In the genomic region with DNA sequence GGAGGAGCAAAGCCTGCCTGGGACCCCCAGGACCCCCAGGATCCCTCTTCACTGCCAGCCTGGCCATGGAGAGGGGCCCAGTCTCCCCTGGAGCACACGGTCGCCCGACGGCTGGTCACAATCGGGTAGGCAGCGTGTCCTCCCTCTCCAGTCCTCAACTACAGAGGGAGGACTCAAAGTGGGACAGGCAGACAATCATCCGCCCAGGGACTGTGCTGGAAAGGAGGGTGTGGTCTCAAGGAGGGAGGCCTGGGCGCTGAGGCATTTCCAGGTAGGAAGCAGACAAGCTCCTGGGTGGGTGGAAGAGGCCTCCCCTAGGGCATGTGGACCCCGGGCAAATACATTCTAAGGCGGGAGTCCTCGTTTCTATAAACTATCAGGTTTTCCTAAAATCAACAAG, we compare ENCODE assay signal across 14 cellular contexts.
A peak's percentile ranks its signal among the peaks of the same experiment; 100 is the strongest.
DNase-seq lines count a peak whose midpoint lies in the region; TF ChIP-seq lines count a peak whose summit lies in the region.
"Had no signal": no experiment of that assay in that cellular context is flagged by ENCODE, and none has a peak within 500 bp of the region (broad histone marks: within the 10 kb centered on the region; RNA-seq: fewer than 3 reads in every experiment).

No MANE protein-coding gene starts in this region.

- 93 to 95% methylated on average over 4 to 10 of the region's 11 CpGs for WGBS in mesodermal cell (ENCODE audit: insufficient coverage in 2 of 2), 2 experiments

- no peak overlapping the region for H3K4me2 ChIP-seq in osteoblast (ENCODE audit: insufficient read depth, low read length)

- no peaks in the 10 kb centered on the region for H4K20me1 ChIP-seq in osteoblast (ENCODE audit: insufficient read depth, low read length)

- H3K36me3 ChIP-seq in mesodermal cell (ENCODE audit: control insufficient read depth, insufficient read depth, low read length) (no peaks in the 10 kb centered on the region), osteoblast (ENCODE audit: insufficient read depth, low read length) (no peaks in the 10 kb centered on the region)

- no peaks in the 10 kb centered on the region for H3K27me3 ChIP-seq in osteoblast (ENCODE audit: insufficient read depth, low read length)

- no peak overlapping the region for H2AFZ ChIP-seq in osteoblast (ENCODE audit: low read length)

- TF ChIP-seq CTCF in osteoblast (IDR thresholded peaks at IDR 0.05; ENCODE audit: extremely low read depth, low read depth, low read length), result no peak

- no peak overlapping the region for H3K4me3 ChIP-seq in mesodermal cell (ENCODE audit: extremely low read depth, insufficient read depth, low read length, poor library complexity, severe bottlenecking)
- no peak overlapping the region for H3K4me3 ChIP-seq in osteoblast (ENCODE audit: insufficient read depth, low read length)

- H3K4me1 ChIP-seq in mesodermal cell (ENCODE audit: control insufficient read depth, insufficient read depth, low read length, poor library complexity, severe bottlenecking), result peaks cover 15% of the 10 kb centered on the region
- H3K4me1 ChIP-seq in osteoblast (ENCODE audit: insufficient read depth, low read length), result no peaks in the 10 kb centered on the region

- DNase-seq in NCI-H82 (lab: John Stamatoyannopoulos, UW) (peak; percentile 27), NCI-H82 treated with DMSO at 0.1 percent for 48 hours (lab: John Stamatoyannopoulos, UW; ENCODE audit: unreplicated experiment) (no peak), osteoblast (ENCODE audit: insufficient read length, low spot score, missing footprints) (peak; percentile 22), superior temporal gyrus (ENCODE audit: extremely low spot score) (no peak), NCI-H1105 treated with DMSO at 0.1 percent for 48 hours (lab: John Stamatoyannopoulos, UW) (no peak), NCI-H187 treated with DMSO at 0.1 percent for 48 hours (lab: John Stamatoyannopoulos, UW) (no peak)
- DNase-seq: ACHN; CD4-positive, alpha-beta memory T cell; DND-41; GF-D8; GOT3; H9 had no signal

- H3K9me3 ChIP-seq in mesodermal cell (ENCODE audit: control insufficient read depth, low read length), result no peaks in the 10 kb centered on the region
- H3K9me3 ChIP-seq in osteoblast (ENCODE audit: low read depth, low read length), result no peaks in the 10 kb centered on the region

- H3K27ac ChIP-seq in mesodermal cell (ENCODE audit: low read depth, low read length, severe bottlenecking), result peak overlapping the region; percentile 84
- H3K27ac ChIP-seq in osteoblast (ENCODE audit: low read depth, low read length), result no peak overlapping the region
- H3K27ac ChIP-seq: C4-2B had no signal

- H3K79me2 ChIP-seq in osteoblast (ENCODE audit: insufficient read depth, low read length), result no peaks in the 10 kb centered on the region

Comparison
In these comparisons a context has a peak if more than half of its experiments do, and no peak if none do; other contexts are left out.
1. DNase-seq: peak in NCI-H82 (single experiment) and osteoblast (single experiment); none in NCI-H82 treated with DMSO at 0.1 percent for 48 hours (single experiment), superior temporal gyrus (single experiment), NCI-H1105 treated with DMSO at 0.1 percent for 48 hours (single experiment) and NCI-H187 treated with DMSO at 0.1 percent for 48 hours (single experiment).